ENCODE assay signal across 1 cellular context in the genomic region with DNA sequence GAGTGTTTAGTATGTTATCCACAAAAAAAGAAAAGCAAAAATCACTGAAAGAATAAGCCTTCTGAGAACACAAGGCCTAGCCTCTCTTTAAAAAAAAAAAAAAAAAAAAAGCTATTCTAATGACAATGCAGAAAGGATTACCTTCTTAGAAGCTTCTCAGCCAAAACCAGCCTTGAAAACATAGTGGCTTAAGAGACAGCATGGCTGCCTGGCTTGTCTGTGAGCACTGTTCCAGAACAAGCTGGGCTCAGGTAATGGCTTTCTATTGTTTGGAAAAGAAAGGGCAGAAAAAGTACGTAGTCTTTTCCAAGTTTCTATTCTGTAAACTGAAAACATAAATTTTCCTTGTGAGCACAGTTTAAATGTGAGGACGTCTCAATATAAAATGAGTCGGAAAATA.
TF ChIP-seq lines count a peak whose summit lies in the region.

No MANE protein-coding gene starts in this region.

TF ChIP-seq in GM23338, 12 proteins besides CTCF, POLR2A, EP300 and RAD21:
- TF ChIP-seq, protein P1, sequence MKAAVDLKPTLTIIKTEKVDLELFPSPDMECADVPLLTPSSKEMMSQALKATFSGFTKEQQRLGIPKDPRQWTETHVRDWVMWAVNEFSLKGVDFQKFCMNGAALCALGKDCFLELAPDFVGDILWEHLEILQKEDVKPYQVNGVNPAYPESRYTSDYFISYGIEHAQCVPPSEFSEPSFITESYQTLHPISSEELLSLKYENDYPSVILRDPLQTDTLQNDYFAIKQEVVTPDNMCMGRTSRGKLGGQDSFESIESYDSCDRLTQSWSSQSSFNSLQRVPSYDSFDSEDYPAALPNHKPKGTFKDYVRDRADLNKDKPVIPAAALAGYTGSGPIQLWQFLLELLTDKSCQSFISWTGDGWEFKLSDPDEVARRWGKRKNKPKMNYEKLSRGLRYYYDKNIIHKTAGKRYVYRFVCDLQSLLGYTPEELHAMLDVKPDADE (IDR thresholded peaks at IDR 0.05): no peak
- TF ChIP-seq, protein P2, sequence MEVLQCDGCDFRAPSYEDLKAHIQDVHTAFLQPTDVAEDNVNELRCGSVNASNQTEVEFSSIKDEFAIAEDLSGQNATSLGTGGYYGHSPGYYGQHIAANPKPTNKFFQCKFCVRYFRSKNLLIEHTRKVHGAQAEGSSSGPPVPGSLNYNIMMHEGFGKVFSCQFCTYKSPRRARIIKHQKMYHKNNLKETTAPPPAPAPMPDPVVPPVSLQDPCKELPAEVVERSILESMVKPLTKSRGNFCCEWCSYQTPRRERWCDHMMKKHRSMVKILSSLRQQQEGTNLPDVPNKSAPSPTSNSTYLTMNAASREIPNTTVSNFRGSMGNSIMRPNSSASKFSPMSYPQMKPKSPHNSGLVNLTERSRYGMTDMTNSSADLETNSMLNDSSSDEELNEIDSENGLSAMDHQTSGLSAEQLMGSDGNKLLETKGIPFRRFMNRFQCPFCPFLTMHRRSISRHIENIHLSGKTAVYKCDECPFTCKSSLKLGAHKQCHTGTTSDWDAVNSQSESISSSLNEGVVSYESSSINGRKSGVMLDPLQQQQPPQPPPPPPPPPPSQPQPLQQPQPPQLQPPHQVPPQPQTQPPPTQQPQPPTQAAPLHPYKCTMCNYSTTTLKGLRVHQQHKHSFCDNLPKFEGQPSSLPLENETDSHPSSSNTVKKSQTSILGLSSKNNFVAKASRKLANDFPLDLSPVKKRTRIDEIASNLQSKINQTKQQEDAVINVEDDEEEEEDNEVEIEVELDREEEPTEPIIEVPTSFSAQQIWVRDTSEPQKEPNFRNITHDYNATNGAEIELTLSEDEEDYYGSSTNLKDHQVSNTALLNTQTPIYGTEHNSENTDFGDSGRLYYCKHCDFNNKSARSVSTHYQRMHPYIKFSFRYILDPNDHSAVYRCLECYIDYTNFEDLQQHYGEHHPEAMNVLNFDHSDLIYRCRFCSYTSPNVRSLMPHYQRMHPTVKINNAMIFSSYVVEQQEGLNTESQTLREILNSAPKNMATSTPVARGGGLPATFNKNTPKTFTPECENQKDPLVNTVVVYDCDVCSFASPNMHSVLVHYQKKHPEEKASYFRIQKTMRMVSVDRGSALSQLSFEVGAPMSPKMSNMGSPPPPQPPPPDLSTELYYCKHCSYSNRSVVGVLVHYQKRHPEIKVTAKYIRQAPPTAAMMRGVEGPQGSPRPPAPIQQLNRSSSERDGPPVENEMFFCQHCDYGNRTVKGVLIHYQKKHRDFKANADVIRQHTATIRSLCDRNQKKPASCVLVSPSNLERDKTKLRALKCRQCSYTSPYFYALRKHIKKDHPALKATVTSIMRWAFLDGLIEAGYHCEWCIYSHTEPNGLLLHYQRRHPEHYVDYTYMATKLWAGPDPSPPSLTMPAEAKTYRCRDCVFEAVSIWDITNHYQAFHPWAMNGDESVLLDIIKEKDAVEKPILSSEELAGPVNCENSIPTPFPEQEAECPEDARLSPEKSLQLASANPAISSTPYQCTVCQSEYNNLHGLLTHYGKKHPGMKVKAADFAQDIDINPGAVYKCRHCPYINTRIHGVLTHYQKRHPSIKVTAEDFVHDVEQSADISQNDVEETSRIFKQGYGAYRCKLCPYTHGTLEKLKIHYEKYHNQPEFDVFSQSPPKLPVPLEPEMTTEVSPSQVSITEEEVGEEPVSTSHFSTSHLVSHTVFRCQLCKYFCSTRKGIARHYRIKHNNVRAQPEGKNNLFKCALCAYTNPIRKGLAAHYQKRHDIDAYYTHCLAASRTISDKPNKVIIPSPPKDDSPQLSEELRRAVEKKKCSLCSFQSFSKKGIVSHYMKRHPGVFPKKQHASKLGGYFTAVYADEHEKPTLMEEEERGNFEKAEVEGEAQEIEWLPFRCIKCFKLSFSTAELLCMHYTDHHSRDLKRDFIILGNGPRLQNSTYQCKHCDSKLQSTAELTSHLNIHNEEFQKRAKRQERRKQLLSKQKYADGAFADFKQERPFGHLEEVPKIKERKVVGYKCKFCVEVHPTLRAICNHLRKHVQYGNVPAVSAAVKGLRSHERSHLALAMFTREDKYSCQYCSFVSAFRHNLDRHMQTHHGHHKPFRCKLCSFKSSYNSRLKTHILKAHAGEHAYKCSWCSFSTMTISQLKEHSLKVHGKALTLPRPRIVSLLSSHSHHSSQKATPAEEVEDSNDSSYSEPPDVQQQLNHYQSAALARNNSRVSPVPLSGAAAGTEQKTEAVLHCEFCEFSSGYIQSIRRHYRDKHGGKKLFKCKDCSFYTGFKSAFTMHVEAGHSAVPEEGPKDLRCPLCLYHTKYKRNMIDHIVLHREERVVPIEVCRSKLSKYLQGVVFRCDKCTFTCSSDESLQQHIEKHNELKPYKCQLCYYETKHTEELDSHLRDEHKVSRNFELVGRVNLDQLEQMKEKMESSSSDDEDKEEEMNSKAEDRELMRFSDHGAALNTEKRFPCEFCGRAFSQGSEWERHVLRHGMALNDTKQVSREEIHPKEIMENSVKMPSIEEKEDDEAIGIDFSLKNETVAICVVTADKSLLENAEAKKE (CRISPR knock-in tag; IDR thresholded peaks at IDR 0.05): no peak
- no peak for TF ChIP-seq POLR2AphosphoS5 (IDR thresholded peaks at IDR 0.05; ENCODE audit: low read depth)
- TF ChIP-seq NANOG (IDR thresholded peaks at IDR 0.05; ENCODE audit: borderline replicate concordance): no peak
- TF ChIP-seq JUNB (IDR thresholded peaks at IDR 0.05; ENCODE audit: unreplicated experiment): no peak
- no peak for TF ChIP-seq CREB1 (CRISPR knock-in tag; IDR thresholded peaks at IDR 0.05; ENCODE audit: low read depth)
- TF ChIP-seq, protein P3, sequence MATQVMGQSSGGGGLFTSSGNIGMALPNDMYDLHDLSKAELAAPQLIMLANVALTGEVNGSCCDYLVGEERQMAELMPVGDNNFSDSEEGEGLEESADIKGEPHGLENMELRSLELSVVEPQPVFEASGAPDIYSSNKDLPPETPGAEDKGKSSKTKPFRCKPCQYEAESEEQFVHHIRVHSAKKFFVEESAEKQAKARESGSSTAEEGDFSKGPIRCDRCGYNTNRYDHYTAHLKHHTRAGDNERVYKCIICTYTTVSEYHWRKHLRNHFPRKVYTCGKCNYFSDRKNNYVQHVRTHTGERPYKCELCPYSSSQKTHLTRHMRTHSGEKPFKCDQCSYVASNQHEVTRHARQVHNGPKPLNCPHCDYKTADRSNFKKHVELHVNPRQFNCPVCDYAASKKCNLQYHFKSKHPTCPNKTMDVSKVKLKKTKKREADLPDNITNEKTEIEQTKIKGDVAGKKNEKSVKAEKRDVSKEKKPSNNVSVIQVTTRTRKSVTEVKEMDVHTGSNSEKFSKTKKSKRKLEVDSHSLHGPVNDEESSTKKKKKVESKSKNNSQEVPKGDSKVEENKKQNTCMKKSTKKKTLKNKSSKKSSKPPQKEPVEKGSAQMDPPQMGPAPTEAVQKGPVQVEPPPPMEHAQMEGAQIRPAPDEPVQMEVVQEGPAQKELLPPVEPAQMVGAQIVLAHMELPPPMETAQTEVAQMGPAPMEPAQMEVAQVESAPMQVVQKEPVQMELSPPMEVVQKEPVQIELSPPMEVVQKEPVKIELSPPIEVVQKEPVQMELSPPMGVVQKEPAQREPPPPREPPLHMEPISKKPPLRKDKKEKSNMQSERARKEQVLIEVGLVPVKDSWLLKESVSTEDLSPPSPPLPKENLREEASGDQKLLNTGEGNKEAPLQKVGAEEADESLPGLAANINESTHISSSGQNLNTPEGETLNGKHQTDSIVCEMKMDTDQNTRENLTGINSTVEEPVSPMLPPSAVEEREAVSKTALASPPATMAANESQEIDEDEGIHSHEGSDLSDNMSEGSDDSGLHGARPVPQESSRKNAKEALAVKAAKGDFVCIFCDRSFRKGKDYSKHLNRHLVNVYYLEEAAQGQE (IDR thresholded peaks at IDR 0.05; ENCODE audit: unreplicated experiment): no peak
